ENCODE assay signal across 10 cellular contexts in the genomic region with DNA sequence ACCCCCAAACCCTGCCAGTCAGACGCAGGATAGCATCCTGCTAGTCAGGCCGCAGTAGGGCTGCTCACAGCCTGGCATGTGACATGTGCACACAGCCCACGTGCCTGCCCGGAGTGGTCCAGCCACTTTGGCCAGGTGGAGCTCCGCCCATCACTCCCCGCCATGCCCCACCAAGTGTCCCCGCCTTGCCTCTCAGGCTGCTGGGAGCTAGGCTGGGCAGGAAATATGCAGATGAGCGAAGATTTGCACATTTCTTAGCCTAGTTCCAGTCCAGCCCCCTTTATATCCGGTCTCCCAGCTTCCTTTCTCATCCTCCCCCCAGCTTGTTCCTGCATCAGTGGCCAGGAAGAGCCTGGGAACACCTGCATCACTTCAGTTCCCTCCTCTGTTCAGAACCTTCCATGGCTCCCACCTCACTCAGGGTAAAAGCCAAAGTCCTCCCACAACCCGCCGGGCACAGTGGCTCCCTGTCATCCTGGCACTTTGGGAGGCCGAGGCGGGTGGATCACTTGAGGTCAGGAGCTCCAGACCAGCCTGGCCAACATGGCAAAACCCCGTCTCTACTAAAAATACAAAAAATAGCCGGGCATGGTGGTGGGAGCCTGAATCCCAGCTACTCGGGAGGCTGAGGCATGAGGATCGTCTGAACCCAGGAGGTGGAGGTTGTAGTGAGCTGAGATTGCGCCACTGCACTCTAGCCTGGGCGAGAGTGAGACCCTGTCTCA. TPM values are rescaled to one million over a fixed set of nuclear protein-coding genes. Genes with fewer than 3 reads are reported as not detected.
DNase-seq lines count a peak whose midpoint lies in the region; TF ChIP-seq lines count a peak whose summit lies in the region.
"Had no signal": no experiment of that assay in that cellular context is flagged by ENCODE, and none has a peak within 500 bp of the region (broad histone marks: within the 10 kb centered on the region; RNA-seq: fewer than 3 reads in every experiment).

No MANE protein-coding gene starts in this region.

- peaks cover 31% of the 10 kb centered on the region for H3K4me1 Mint-ChIP-seq in MCF 10A (ENCODE audit: insufficient read depth, unreplicated experiment)
- H3K4me1 Mint-ChIP-seq: stimulated activated effector memory CD8-positive, alpha-beta T cell treated with anti-CD3 and anti-CD28 coated beads, Interleukin-12 subunit alpha, Interleukin-12 subunit beta, amount 100 ng/mL, for 72 hours had no signal

- peak overlapping the region; percentile 64 for H3K27ac Mint-ChIP-seq in MCF 10A (ENCODE audit: low read depth, unreplicated experiment)
- H3K27ac Mint-ChIP-seq: stimulated activated effector memory CD8-positive, alpha-beta T cell treated with anti-CD3 and anti-CD28 coated beads, Interleukin-12 subunit alpha, Interleukin-12 subunit beta, amount 100 ng/mL, for 72 hours had no signal

- H3K4me3 Mint-ChIP-seq in MCF 10A (ENCODE audit: unreplicated experiment), result no peak overlapping the region
- H3K4me3 Mint-ChIP-seq: stimulated activated effector memory CD8-positive, alpha-beta T cell treated with anti-CD3 and anti-CD28 coated beads, Interleukin-12 subunit alpha, Interleukin-12 subunit beta, amount 100 ng/mL, for 72 hours had no signal

- no peaks in the 10 kb centered on the region for H3K9me3 Mint-ChIP-seq in MCF 10A (ENCODE audit: unreplicated experiment)
- H3K9me3 Mint-ChIP-seq: stimulated activated effector memory CD8-positive, alpha-beta T cell treated with anti-CD3 and anti-CD28 coated beads, Interleukin-12 subunit alpha, Interleukin-12 subunit beta, amount 100 ng/mL, for 72 hours had no signal

- peak overlapping the region in 1 of 5 donors; percentile 4 for H3K9ac ChIP-seq in subcutaneous abdominal adipose tissue (ENCODE audit: low read length in 5 of 5)

- TF ChIP-seq CTCF in HEK293 (tag by site-specific recombination; IDR thresholded peaks at IDR 0.05), result no peak
- TF ChIP-seq CTCF in MCF 10A (IDR thresholded peaks at IDR 0.05; ENCODE audit: unreplicated experiment), result no peak

- H3K27me3 Mint-ChIP-seq in MCF 10A (ENCODE audit: insufficient read depth, unreplicated experiment), result no peaks in the 10 kb centered on the region

- DNase-seq in MCF 10A (ENCODE audit: unreplicated experiment) (no peak), left kidney (ENCODE audit: low read depth, low spot score) (peak; percentile 86), AML-193 (lab: John Stamatoyannopoulos, UW) (no peak), NCI-H345 (lab: John Stamatoyannopoulos, UW) (no peak), posterior vena cava (ENCODE audit: low spot score) (no peak)
- DNase-seq: SW 1271 had no signal

- POLR2A ChIA-PET in HEK293 (lab: Yijun Ruan, JAX), result no interaction called here
- POLR2A ChIA-PET in MCF 10A (lab: Yijun Ruan, JAX), result interaction anchor here (1.1 kb wide), 1 partner anchor 29 kb away, joined by 3 read pairs; no protein-coding TSS in a partner anchor

- CTCF ChIA-PET in HEK293 (lab: Yijun Ruan, JAX) (interaction anchor here (0.6 to 1.2 kb wide), 3 partner anchors 26 to 218 kb away, joined by 3 read pairs; no protein-coding TSS in a partner anchor), MCF 10A (lab: Yijun Ruan, JAX) (interaction anchor here (0.6 to 1.9 kb wide), 6 partner anchors 9 to 218 kb away, joined by 3 to 11 read pairs (median 3); no protein-coding TSS in a partner anchor)

- no peak overlapping the region for H3K27ac ChIP-seq in HEK293 (ENCODE audit: extremely low read depth, low read depth, low read length)
- peak overlapping the region; percentile 46 for H3K27ac ChIP-seq in subcutaneous abdominal adipose tissue (ENCODE audit: low read depth, low read length)

- no peaks in the 10 kb centered on the region for H3K27me3 ChIP-seq in subcutaneous abdominal adipose tissue (ENCODE audit: control insufficient read depth in 5 of 5, insufficient read depth in 4 of 5, low read length in 5 of 5)

- H3K36me3 Mint-ChIP-seq in MCF 10A (ENCODE audit: insufficient read depth, unreplicated experiment), result peaks cover 14% of the 10 kb centered on the region
- H3K36me3 Mint-ChIP-seq: stimulated activated effector memory CD8-positive, alpha-beta T cell treated with anti-CD3 and anti-CD28 coated beads, Interleukin-12 subunit alpha, Interleukin-12 subunit beta, amount 100 ng/mL, for 72 hours had no signal

- no TSS peak for BruUV-seq in MCF 10A (replicated peaks; lab: Mats Ljungman, UMichigan)

- H3K9me3 ChIP-seq in HEK293 (ENCODE audit: control insufficient read depth, insufficient read depth, low read depth, low read length) (no peaks in the 10 kb centered on the region), subcutaneous abdominal adipose tissue (ENCODE audit: control insufficient read depth in 5 of 5, low read length in 5 of 5) (no peaks in the 10 kb centered on the region)

- H3K4me1 ChIP-seq in HEK293 (ENCODE audit: control insufficient read depth, insufficient read depth, low read length) (no peaks in the 10 kb centered on the region; the same call in 1 of the 2 replicates), subcutaneous abdominal adipose tissue (ENCODE audit: control insufficient read depth in 5 of 5, insufficient read depth in 5 of 5, low read length in 5 of 5) (peaks cover 0 to 52% (median 25%) of the 10 kb centered on the region in 5 donors)

- H3K4me3 ChIP-seq in HEK293 (ENCODE audit: low read depth, low read length) (no peak overlapping the region), subcutaneous abdominal adipose tissue (ENCODE audit: low read depth in 1 of 5, low read length in 5 of 5) (no peak overlapping the region)

- intact Hi-C loops in MCF 10A (cut with micrococcal nuclease), result no loop called here
- intact Hi-C loops in posterior vena cava (cut with DNase I), result no loop called here

- H3K36me3 ChIP-seq in HEK293 (ENCODE audit: control insufficient read depth in 2 of 2, insufficient read depth in 1 of 2, low read length in 2 of 2) (no peaks in the 10 kb centered on the region), subcutaneous abdominal adipose tissue (ENCODE audit: control insufficient read depth in 5 of 5, insufficient read depth in 5 of 5, low read length in 5 of 5) (no peaks in the 10 kb centered on the region)

TF ChIP-seq in HEK293, 187 proteins besides CTCF, POLR2A, EP300 and RAD21:
- no peak for TF ChIP-seq OVOL3 (tag by site-specific recombination; IDR thresholded peaks at IDR 0.05)
- TF ChIP-seq ZNF16 (tag by site-specific recombination; IDR thresholded peaks at IDR 0.05; ENCODE audit: low read depth), result peak; percentile 67
- TF ChIP-seq ZBTB20 (tag by site-specific recombination; IDR thresholded peaks at IDR 0.05), result no peak
- TF ChIP-seq SP2 (tag by site-specific recombination; IDR thresholded peaks at IDR 0.05), result peak; percentile 29; the same call in 1 of the 2 replicates
- TF ChIP-seq, protein P1, sequence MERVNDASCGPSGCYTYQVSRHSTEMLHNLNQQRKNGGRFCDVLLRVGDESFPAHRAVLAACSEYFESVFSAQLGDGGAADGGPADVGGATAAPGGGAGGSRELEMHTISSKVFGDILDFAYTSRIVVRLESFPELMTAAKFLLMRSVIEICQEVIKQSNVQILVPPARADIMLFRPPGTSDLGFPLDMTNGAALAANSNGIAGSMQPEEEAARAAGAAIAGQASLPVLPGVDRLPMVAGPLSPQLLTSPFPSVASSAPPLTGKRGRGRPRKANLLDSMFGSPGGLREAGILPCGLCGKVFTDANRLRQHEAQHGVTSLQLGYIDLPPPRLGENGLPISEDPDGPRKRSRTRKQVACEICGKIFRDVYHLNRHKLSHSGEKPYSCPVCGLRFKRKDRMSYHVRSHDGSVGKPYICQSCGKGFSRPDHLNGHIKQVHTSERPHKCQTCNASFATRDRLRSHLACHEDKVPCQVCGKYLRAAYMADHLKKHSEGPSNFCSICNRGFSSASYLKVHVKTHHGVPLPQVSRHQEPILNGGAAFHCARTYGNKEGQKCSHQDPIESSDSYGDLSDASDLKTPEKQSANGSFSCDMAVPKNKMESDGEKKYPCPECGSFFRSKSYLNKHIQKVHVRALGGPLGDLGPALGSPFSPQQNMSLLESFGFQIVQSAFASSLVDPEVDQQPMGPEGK (tag by site-specific recombination; IDR thresholded peaks at IDR 0.05), result 0 out of 2 replicates have a peak, but pooled peaks have one; percentile 14
- peak; percentile 56 for TF ChIP-seq KLF1 (tag by site-specific recombination; IDR thresholded peaks at IDR 0.05)
- TF ChIP-seq, protein P2, sequence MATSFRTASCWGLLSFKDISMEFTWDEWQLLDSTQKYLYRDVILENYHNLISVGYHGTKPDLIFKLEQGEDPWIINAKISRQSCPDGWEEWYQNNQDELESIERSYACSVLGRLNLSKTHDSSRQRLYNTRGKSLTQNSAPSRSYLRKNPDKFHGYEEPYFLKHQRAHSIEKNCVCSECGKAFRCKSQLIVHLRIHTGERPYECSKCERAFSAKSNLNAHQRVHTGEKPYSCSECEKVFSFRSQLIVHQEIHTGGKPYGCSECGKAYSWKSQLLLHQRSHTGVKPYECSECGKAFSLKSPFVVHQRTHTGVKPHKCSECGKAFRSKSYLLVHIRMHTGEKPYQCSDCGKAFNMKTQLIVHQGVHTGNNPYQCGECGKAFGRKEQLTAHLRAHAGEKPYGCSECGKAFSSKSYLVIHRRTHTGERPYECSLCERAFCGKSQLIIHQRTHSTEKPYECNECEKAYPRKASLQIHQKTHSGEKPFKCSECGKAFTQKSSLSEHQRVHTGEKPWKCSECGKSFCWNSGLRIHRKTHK (tag by site-specific recombination; IDR thresholded peaks at IDR 0.05), result no peak

RNA-seq across cellular contexts. Expression of a gene that starts 2.3 kb away (rescaled TPM):
- total RNA-seq in MCF 10A (2022) (49.1 and 61.7 TPM in 2 replicates), posterior vena cava (10 to 100 TPM; 50.0 to 73.2 TPM)

RNA-seq across cellular contexts. Expression of a gene that starts 25.2 kb away (rescaled TPM):
- not detected in 2 replicates for total RNA-seq in MCF 10A (2022)
- total RNA-seq in posterior vena cava, result under 1 TPM in 1 of 2 donors, not detected in 1; 0.57 TPM
- total RNA-seq: cerebellum had no signal

RNA-seq across cellular contexts. Expression of a gene that starts 31.3 kb away (rescaled TPM):
- total RNA-seq in MCF 10A (2022) (not detected in 2 replicates), posterior vena cava (not detected)
- total RNA-seq: cerebellum had no signal
